ENCODE assay signal across 26 cellular contexts in the genomic region with DNA sequence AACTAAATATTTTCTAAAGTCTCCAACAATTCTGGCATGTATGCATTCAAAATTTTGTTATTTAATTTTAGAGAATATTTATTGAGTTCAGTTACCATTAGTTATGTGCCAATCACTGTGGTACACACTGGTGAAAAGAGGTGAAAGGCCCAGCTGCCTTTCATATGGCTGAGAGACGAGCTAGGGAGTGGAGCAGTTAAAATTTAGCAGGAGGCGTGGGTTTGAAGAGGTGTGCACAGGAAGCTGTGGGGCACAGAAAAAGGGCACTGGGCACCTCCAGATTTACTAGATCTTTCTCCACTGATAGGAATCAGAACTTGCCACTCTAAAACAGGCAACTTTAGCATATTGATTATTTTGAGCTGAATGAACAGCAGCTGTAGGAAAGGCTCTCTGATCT.
"Had no signal": no experiment of that assay in that cellular context is flagged by ENCODE, and none has a peak within 500 bp of the region (broad histone marks: within the 10 kb centered on the region; RNA-seq: fewer than 3 reads in every experiment).

No MANE protein-coding gene starts in this region.

- H3K4me3 ChIP-seq: PC-9, SJCRH30, SK-N-MC had no signal

- H2AFZ ChIP-seq: PC-9 had no signal

- H3K4me1 ChIP-seq: SJCRH30 had no signal

- H3K27me3 ChIP-seq: SJCRH30 had no signal

- ATAC-seq: Panc1, Right ventricle myocardium inferior, SK-N-SH treated with all-trans-retinoic acid at 6 μM for 48 hours, T-cell, T-helper 17 cell had no signal

- FAIRE-seq: RCC 7860 had no signal

- H3K4me2 ChIP-seq: PC-9 had no signal

- DNase-seq: MM.1S, MV-4-11, NCI-H1092, NCI-H1105, NCI-H1417 treated with DMSO at 0.1 percent for 48 hours, NCI-H1436 treated with DMSO at 0.1 percent for 48 hours, NCI-H1694 treated with DMSO at 0.1 percent for 48 hours, NCI-H187 treated with DMSO at 0.1 percent for 48 hours, NCI-H2029, NCI-H2081, NCI-H510A, NCI-H524, NCI-H526, NCI-H748 treated with DMSO at 0.1 percent for 48 hours, PC-9, SHP77, SIG-M5, SJCRH30, T-cell, T-helper 17 cell had no signal

- H3K36me3 ChIP-seq: SJCRH30 had no signal

- H3K27ac ChIP-seq: PC-9, RWPE1, SJCRH30, SK-N-MC had no signal

- H3K9me3 ChIP-seq: SJCRH30 had no signal
